Comparison of ENCODE assay signal across 2 cellular contexts in the genomic region with DNA sequence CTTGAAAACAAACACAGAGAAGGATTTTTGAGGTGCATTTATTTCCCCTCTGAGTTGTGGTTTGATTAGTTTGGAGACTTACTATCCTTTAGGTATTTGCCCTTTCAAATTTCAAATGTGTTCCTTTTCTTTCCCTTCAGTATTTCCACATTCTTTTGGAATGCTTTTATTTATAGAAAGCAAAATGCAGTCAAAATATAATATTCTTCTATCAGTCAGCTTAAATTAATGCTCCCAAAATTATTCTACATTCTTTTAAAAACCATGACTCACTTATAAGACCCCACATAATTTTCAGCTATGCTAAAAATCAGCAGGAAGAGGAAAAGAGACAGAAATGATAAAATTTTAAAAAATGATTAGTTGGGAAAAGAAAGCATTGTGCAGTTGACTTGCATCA.
TF ChIP-seq lines count a peak whose summit lies in the region.

No MANE protein-coding gene starts in this region.

TF ChIP-seq in SK-N-SH, 30 proteins besides CTCF, POLR2A, EP300 and RAD21 (continued from another document):
- TF ChIP-seq TEAD4 (IDR thresholded peaks at IDR 0.05; ENCODE audit: borderline replicate concordance, insufficient read depth): no peak
- no peak for TF ChIP-seq MXI1 (IDR thresholded peaks at IDR 0.05; ENCODE audit: low read depth, low read length)
- no peak for TF ChIP-seq MEF2A (IDR thresholded peaks at IDR 0.05; ENCODE audit: borderline replicate concordance, low read depth)
- TF ChIP-seq, protein P1, sequence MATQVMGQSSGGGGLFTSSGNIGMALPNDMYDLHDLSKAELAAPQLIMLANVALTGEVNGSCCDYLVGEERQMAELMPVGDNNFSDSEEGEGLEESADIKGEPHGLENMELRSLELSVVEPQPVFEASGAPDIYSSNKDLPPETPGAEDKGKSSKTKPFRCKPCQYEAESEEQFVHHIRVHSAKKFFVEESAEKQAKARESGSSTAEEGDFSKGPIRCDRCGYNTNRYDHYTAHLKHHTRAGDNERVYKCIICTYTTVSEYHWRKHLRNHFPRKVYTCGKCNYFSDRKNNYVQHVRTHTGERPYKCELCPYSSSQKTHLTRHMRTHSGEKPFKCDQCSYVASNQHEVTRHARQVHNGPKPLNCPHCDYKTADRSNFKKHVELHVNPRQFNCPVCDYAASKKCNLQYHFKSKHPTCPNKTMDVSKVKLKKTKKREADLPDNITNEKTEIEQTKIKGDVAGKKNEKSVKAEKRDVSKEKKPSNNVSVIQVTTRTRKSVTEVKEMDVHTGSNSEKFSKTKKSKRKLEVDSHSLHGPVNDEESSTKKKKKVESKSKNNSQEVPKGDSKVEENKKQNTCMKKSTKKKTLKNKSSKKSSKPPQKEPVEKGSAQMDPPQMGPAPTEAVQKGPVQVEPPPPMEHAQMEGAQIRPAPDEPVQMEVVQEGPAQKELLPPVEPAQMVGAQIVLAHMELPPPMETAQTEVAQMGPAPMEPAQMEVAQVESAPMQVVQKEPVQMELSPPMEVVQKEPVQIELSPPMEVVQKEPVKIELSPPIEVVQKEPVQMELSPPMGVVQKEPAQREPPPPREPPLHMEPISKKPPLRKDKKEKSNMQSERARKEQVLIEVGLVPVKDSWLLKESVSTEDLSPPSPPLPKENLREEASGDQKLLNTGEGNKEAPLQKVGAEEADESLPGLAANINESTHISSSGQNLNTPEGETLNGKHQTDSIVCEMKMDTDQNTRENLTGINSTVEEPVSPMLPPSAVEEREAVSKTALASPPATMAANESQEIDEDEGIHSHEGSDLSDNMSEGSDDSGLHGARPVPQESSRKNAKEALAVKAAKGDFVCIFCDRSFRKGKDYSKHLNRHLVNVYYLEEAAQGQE (IDR thresholded peaks at IDR 0.05; ENCODE audit: low read depth, low read length): no peak
- peak; percentile 23; the same call in 1 of the 2 replicates for TF ChIP-seq JUND (IDR thresholded peaks at IDR 0.05)
- no peak for TF ChIP-seq TAF1 (IDR thresholded peaks at IDR 0.05; ENCODE audit: borderline replicate concordance, low read depth, low read length)
- TF ChIP-seq FOSL2 (IDR thresholded peaks at IDR 0.05; ENCODE audit: borderline replicate concordance, low read depth): no peak; the same call in 1 of the 2 replicates

TF ChIP-seq in SK-N-SH treated with all-trans-retinoic acid at 6 μM for 48 hours, 23 proteins besides CTCF, POLR2A, EP300 and RAD21 (continued from another document):
- TF ChIP-seq, protein P2, sequence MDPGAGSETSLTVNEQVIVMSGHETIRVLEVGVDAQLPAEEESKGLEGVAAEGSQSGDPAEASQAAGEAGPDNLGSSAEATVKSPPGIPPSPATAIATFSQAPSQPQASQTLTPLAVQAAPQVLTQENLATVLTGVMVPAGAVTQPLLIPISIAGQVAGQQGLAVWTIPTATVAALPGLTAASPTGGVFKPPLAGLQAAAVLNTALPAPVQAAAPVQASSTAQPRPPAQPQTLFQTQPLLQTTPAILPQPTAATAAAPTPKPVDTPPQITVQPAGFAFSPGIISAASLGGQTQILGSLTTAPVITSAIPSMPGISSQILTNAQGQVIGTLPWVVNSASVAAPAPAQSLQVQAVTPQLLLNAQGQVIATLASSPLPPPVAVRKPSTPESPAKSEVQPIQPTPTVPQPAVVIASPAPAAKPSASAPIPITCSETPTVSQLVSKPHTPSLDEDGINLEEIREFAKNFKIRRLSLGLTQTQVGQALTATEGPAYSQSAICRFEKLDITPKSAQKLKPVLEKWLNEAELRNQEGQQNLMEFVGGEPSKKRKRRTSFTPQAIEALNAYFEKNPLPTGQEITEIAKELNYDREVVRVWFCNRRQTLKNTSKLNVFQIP (CRISPR knock-in tag; IDR thresholded peaks at IDR 0.05; ENCODE audit: borderline replicate concordance, low read depth): no peak
- TF ChIP-seq ISL1 (CRISPR knock-in tag; IDR thresholded peaks at IDR 0.05) (no peak), ARNTL (CRISPR knock-in tag; IDR thresholded peaks at IDR 0.05; ENCODE audit: borderline replicate concordance, low read depth) (no peak), ZC3H10 (CRISPR knock-in tag; IDR thresholded peaks at IDR 0.05) (no peak), ZFP3 (CRISPR knock-in tag; IDR thresholded peaks at IDR 0.05) (no peak), TOX (CRISPR knock-in tag; IDR thresholded peaks at IDR 0.05; ENCODE audit: borderline replicate concordance) (no peak)
